ENCODE assay signal across 15 cellular contexts in the genomic region with DNA sequence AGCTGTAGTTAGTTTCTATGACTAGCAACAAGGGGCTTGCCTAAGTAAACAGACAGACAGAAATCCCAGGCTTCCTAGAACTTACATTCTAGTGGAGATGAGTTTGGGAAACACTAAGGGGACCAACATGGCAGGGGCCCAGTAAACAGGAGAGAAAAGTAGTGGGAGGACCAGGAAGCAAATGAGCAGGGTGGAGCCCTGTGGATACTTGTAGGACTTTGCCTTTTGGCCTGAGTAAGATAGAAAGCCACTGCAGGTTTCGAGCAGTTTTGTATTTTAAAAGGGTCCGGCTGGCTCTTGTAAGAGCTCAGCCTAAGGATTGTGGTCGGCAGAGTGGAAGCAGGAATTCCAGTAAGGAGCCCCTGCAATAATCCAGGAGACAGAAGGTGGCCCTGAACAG.
"Had no signal": no experiment of that assay in that cellular context is flagged by ENCODE, and none has a peak within 500 bp of the region (broad histone marks: within the 10 kb centered on the region; RNA-seq: fewer than 3 reads in every experiment).

No MANE protein-coding gene starts in this region.

- H3K36me3 Mint-ChIP-seq: naive thymus-derived CD8-positive, alpha-beta T cell had no signal

- DNase-seq: naive thymus-derived CD8-positive, alpha-beta T cell; nucleus accumbens; psoas muscle; SHP77; sigmoid colon; stimulated activated CD4-positive, alpha-beta T cell treated with anti-CD3 and anti-CD28 coated beads, Interleukin-12 subunit alpha, Interleukin-12 subunit beta, amount 100 ng/mL, for 4 hours; stimulated activated naive CD4-positive, alpha-beta T cell treated with Interleukin-2 at 50 U/mL for 16 hours; testis; upper lobe of right lung had no signal

- H3K36me3 ChIP-seq: esophagus muscularis mucosa, sigmoid colon, upper lobe of right lung had no signal

- H3K27ac ChIP-seq: esophagus muscularis mucosa, psoas muscle, sigmoid colon, testis, upper lobe of right lung had no signal

- ATAC-seq: activated CD4-positive, CD25-positive, alpha-beta regulatory T cell treated with anti-CD3 and anti-CD28 coated beads, Interleukin-2, amount 50 U/mL, for 24 hours; naive thymus-derived CD8-positive, alpha-beta T cell; psoas muscle; SK-N-SH treated with all-trans-retinoic acid at 6 μM for 48 hours; upper lobe of right lung had no signal

- H3K27me3 Mint-ChIP-seq: naive thymus-derived CD8-positive, alpha-beta T cell had no signal

- H3K27me3 ChIP-seq: esophagus muscularis mucosa, sigmoid colon, testis, upper lobe of right lung had no signal

- FAIRE-seq: astrocyte, endometrium had no signal

- H3K9me3 ChIP-seq: esophagus muscularis mucosa, psoas muscle, sigmoid colon, testis, upper lobe of right lung had no signal

- H3K4me1 ChIP-seq: esophagus muscularis mucosa, psoas muscle, sigmoid colon, testis, upper lobe of right lung had no signal

- H3K9me3 Mint-ChIP-seq: naive thymus-derived CD8-positive, alpha-beta T cell had no signal

- H3K4me3 ChIP-seq: esophagus muscularis mucosa, lung, psoas muscle, sigmoid colon, testis, upper lobe of right lung had no signal
